ENCODE assay signal across 22 cellular contexts in genomic region chr6:13649393-13649792, GRCh38. TPM values are rescaled to one million over a fixed set of nuclear protein-coding genes. Genes with fewer than 3 reads are reported as not detected.
DNase-seq lines count a peak whose midpoint lies in the region; ATAC-seq and TF ChIP-seq lines count a peak whose summit lies in the region.
"Had no signal": no experiment of that assay in that cellular context is flagged by ENCODE, and none has a peak within 500 bp of the region (broad histone marks: within the 10 kb centered on the region; RNA-seq: fewer than 3 reads in every experiment).

No MANE protein-coding gene starts in this region.

- no peaks in the 10 kb centered on the region for H3K27me3 Mint-ChIP-seq in activated naive CD4-positive, alpha-beta T cell treated with anti-CD3 and anti-CD28 coated beads, Interleukin-2, amount 10 ng/mL, durations not matched to agents 7 days and 5 days
- no peaks in the 10 kb centered on the region for H3K27me3 Mint-ChIP-seq in activated T-helper 2 cell treated with anti-CD3 and anti-CD28 coated beads, Interferon-gamma antibody, Interleukin-2, Interleukin-4, amounts not matched to agents 10 μg/mL and 5 μg/mL and 100 μg/mL, durations not matched to agents 14 hours and 24 hours and 36 hours (ENCODE audit: low read depth)
- H3K27me3 Mint-ChIP-seq in stimulated activated naive B cell treated with anti-CD40 and anti-IgM and Interleukin-4, amounts not matched to agents 10 μg/mL and 1 μg/mL and 100 μg/mL, for 72 hours: no peaks in the 10 kb centered on the region
- H3K27me3 Mint-ChIP-seq: activated B cell treated with CpG ODN at 0.5 μM for 24 hours, IgD-negative memory B cell, naive B cell had no signal

- H3K9me2 ChIP-seq in PC-9 (ENCODE audit: insufficient read depth): no peaks in the 10 kb centered on the region

- TF ChIP-seq CTCF in PC-9 (conservative IDR thresholded peaks at IDR 0.05) (no peak), upper lobe of right lung (IDR thresholded peaks at IDR 0.05) (no peak)

- H3K9me3 ChIP-seq in PC-9 (ENCODE audit: insufficient read depth, low read depth): no peaks in the 10 kb centered on the region
- H3K9me3 ChIP-seq in upper lobe of right lung: no peaks in the 10 kb centered on the region
- H3K9me3 ChIP-seq: BLaER1, tibial artery had no signal

- H3K27me3 ChIP-seq in PC-9 (ENCODE audit: insufficient read depth, low read depth): no peaks in the 10 kb centered on the region
- H3K27me3 ChIP-seq in upper lobe of right lung: no peaks in the 10 kb centered on the region
- H3K27me3 ChIP-seq: BLaER1, tibial artery had no signal

- H3K4me1 Mint-ChIP-seq in activated naive CD4-positive, alpha-beta T cell treated with anti-CD3 and anti-CD28 coated beads, Interleukin-2, amount 10 ng/mL, durations not matched to agents 7 days and 5 days: peaks cover 7% of the 10 kb centered on the region
- peaks cover 17% of the 10 kb centered on the region for H3K4me1 Mint-ChIP-seq in activated T-helper 2 cell treated with anti-CD3 and anti-CD28 coated beads, Interferon-gamma antibody, Interleukin-2, Interleukin-4, amounts not matched to agents 10 μg/mL and 5 μg/mL and 100 μg/mL, durations not matched to agents 14 hours and 24 hours and 36 hours (ENCODE audit: low read depth)
- H3K4me1 Mint-ChIP-seq in stimulated activated naive B cell treated with anti-CD40 and anti-IgM and Interleukin-4, amounts not matched to agents 10 μg/mL and 1 μg/mL and 100 μg/mL, for 72 hours: peaks cover 3 to 6% of the 10 kb centered on the region in 2 donors

- no peaks in the 10 kb centered on the region for H3K9me3 Mint-ChIP-seq in activated naive CD4-positive, alpha-beta T cell treated with anti-CD3 and anti-CD28 coated beads, Interleukin-2, amount 10 ng/mL, durations not matched to agents 7 days and 5 days
- no peaks in the 10 kb centered on the region for H3K9me3 Mint-ChIP-seq in activated naive CD4-positive, alpha-beta T cell treated with anti-CD3 and anti-CD28 coated beads, Interleukin-2, amount 50 U/mL, for 72 hours
- H3K9me3 Mint-ChIP-seq in activated T-helper 2 cell treated with anti-CD3 and anti-CD28 coated beads, Interferon-gamma antibody, Interleukin-2, Interleukin-4, amounts not matched to agents 10 μg/mL and 5 μg/mL and 100 μg/mL, durations not matched to agents 14 hours and 24 hours and 36 hours: no peaks in the 10 kb centered on the region
- H3K9me3 Mint-ChIP-seq in stimulated activated naive B cell treated with anti-CD40 and anti-IgM and Interleukin-4, amounts not matched to agents 10 μg/mL and 1 μg/mL and 100 μg/mL, for 72 hours: no peaks in the 10 kb centered on the region
- H3K9me3 Mint-ChIP-seq: activated B cell treated with CpG ODN at 0.5 μM for 24 hours, IgD-negative memory B cell, naive B cell had no signal

- peaks cover 41% of the 10 kb centered on the region for H3K79me2 ChIP-seq in PC-9 (ENCODE audit: low read depth)

- H3K4me3 Mint-ChIP-seq in activated naive CD4-positive, alpha-beta T cell treated with anti-CD3 and anti-CD28 coated beads, Interleukin-2, amount 10 ng/mL, durations not matched to agents 7 days and 5 days: no peak overlapping the region
- no peak overlapping the region for H3K4me3 Mint-ChIP-seq in activated T-helper 2 cell treated with anti-CD3 and anti-CD28 coated beads, Interferon-gamma antibody, Interleukin-2, Interleukin-4, amounts not matched to agents 10 μg/mL and 5 μg/mL and 100 μg/mL, durations not matched to agents 14 hours and 24 hours and 36 hours (ENCODE audit: low read depth)
- no peak overlapping the region for H3K4me3 Mint-ChIP-seq in stimulated activated naive B cell treated with anti-CD40 and anti-IgM and Interleukin-4, amounts not matched to agents 10 μg/mL and 1 μg/mL and 100 μg/mL, for 72 hours
- H3K4me3 Mint-ChIP-seq: activated B cell treated with CpG ODN at 0.5 μM for 24 hours, IgD-negative memory B cell, naive B cell had no signal

- no peak overlapping the region for H3K4me3 ChIP-seq in PC-9
- H3K4me3 ChIP-seq in upper lobe of right lung: no peak overlapping the region
- H3K4me3 ChIP-seq: BLaER1, tibial artery had no signal

- no peak overlapping the region for H2AFZ ChIP-seq in PC-9

- no peak overlapping the region for H3K4me2 ChIP-seq in PC-9
- H3K4me2 ChIP-seq: BLaER1 had no signal

- H3K4me1 ChIP-seq in PC-9 (replicated peaks; ENCODE audit: insufficient read depth): peaks cover 14% of the 10 kb centered on the region
- H3K4me1 ChIP-seq in upper lobe of right lung: no peaks in the 10 kb centered on the region
- H3K4me1 ChIP-seq: BLaER1 had no signal

- CTCF ChIA-PET in activated naive CD4-positive, alpha-beta T cell treated with anti-CD3 and anti-CD28 coated beads, Interleukin-2, amount 10 ng/mL, durations not matched to agents 7 days and 5 days (lab: Charles Lee): interaction anchor here (1.4 kb wide), 1 partner anchor 25 kb away, joined by 3 read pairs; no protein-coding TSS in a partner anchor
- CTCF ChIA-PET in PC-9 (lab: Charles Lee): interaction anchor here (0.6 kb wide), 1 partner anchor 20 kb away, joined by 8 read pairs; no protein-coding TSS in a partner anchor

- H3K27ac Mint-ChIP-seq in activated naive CD4-positive, alpha-beta T cell treated with anti-CD3 and anti-CD28 coated beads, Interleukin-2, amount 10 ng/mL, durations not matched to agents 7 days and 5 days: peak overlapping the region; percentile 2
- no peak overlapping the region for H3K27ac Mint-ChIP-seq in activated naive CD4-positive, alpha-beta T cell treated with anti-CD3 and anti-CD28 coated beads, Interleukin-2, amount 50 U/mL, for 72 hours
- peak overlapping the region; percentile 2 for H3K27ac Mint-ChIP-seq in activated T-helper 2 cell treated with anti-CD3 and anti-CD28 coated beads, Interferon-gamma antibody, Interleukin-2, Interleukin-4, amounts not matched to agents 10 μg/mL and 5 μg/mL and 100 μg/mL, durations not matched to agents 14 hours and 24 hours and 36 hours
- peak overlapping the region; percentile 15 for H3K27ac Mint-ChIP-seq in stimulated activated naive B cell treated with anti-CD40 and anti-IgM and Interleukin-4, amounts not matched to agents 10 μg/mL and 1 μg/mL and 100 μg/mL, for 72 hours
- H3K27ac Mint-ChIP-seq: activated B cell treated with CpG ODN at 0.5 μM for 24 hours had no signal

- intact Hi-C loops in PC-9 (cut with micrococcal nuclease; ENCODE audit: unreplicated experiment) (no loop called here), upper lobe of right lung (cut with DNase I) (no loop called here)
- intact Hi-C loops in activated T-helper 2 cell treated with anti-CD3 and anti-CD28 coated beads, Interferon-gamma antibody, Interleukin-2, Interleukin-4, amounts not matched to agents 10 μg/mL and 5 μg/mL and 100 μg/mL, durations not matched to agents 14 hours and 24 hours and 36 hours (cut with micrococcal nuclease): no loop called here

- H3K36me3 Mint-ChIP-seq in activated naive CD4-positive, alpha-beta T cell treated with anti-CD3 and anti-CD28 coated beads, Interleukin-2, amount 10 ng/mL, durations not matched to agents 7 days and 5 days: peaks cover 32% of the 10 kb centered on the region
- peaks cover 6 to 14% of the 10 kb centered on the region in 2 donors for H3K36me3 Mint-ChIP-seq in activated naive CD4-positive, alpha-beta T cell treated with anti-CD3 and anti-CD28 coated beads, Interleukin-2, amount 50 U/mL, for 72 hours
- peaks cover 33% of the 10 kb centered on the region for H3K36me3 Mint-ChIP-seq in activated T-helper 2 cell treated with anti-CD3 and anti-CD28 coated beads, Interferon-gamma antibody, Interleukin-2, Interleukin-4, amounts not matched to agents 10 μg/mL and 5 μg/mL and 100 μg/mL, durations not matched to agents 14 hours and 24 hours and 36 hours (ENCODE audit: low read depth)
- peaks cover 17 to 24% of the 10 kb centered on the region in 2 donors for H3K36me3 Mint-ChIP-seq in stimulated activated naive B cell treated with anti-CD40 and anti-IgM and Interleukin-4, amounts not matched to agents 10 μg/mL and 1 μg/mL and 100 μg/mL, for 72 hours

- POLR2A ChIA-PET in PC-9 (lab: Charles Lee; ENCODE audit: unreplicated experiment): no interaction called here

- no peak for ATAC-seq in activated naive CD4-positive, alpha-beta T cell treated with anti-CD3 and anti-CD28 coated beads, Interleukin-2, amount 50 U/mL, for 72 hours
- no peak for ATAC-seq in stimulated activated naive B cell treated with anti-CD40 and anti-IgM and Interleukin-4, amounts not matched to agents 10 μg/mL and 1 μg/mL and 100 μg/mL, for 72 hours (replicated peaks)
- no peak for ATAC-seq in upper lobe of right lung
- ATAC-seq: HCT116, left ventricle myocardium superior had no signal

- H3K27ac ChIP-seq in PC-9: peak overlapping the region; percentile 46
- no peak overlapping the region for H3K27ac ChIP-seq in upper lobe of right lung
- H3K27ac ChIP-seq: BLaER1, tibial artery had no signal

- no peak for DNase-seq in activated naive CD4-positive, alpha-beta T cell treated with anti-CD3 and anti-CD28 coated beads, Interleukin-2, amount 10 ng/mL, durations not matched to agents 7 days and 5 days
- no peak for DNase-seq in activated naive CD4-positive, alpha-beta T cell treated with anti-CD3 and anti-CD28 coated beads, Interleukin-2, amount 50 U/mL, for 72 hours (ENCODE audit: low spot score in 2 of 2)
- no peak for DNase-seq in PC-9
- DNase-seq in activated T-helper 2 cell treated with anti-CD3 and anti-CD28 coated beads, Interferon-gamma antibody, Interleukin-2, Interleukin-4, amounts not matched to agents 10 μg/mL and 5 μg/mL and 100 μg/mL, durations not matched to agents 14 hours and 24 hours and 36 hours (ENCODE audit: low spot score): no peak
- DNase-seq in stimulated activated naive B cell treated with anti-CD40 and anti-IgM and Interleukin-4, amounts not matched to agents 10 μg/mL and 1 μg/mL and 100 μg/mL, for 72 hours: no peak
- no peak for DNase-seq in upper lobe of right lung
- no peak for DNase-seq in NCI-H187 treated with DMSO at 0.1 percent for 48 hours (lab: John Stamatoyannopoulos, UW)
- DNase-seq: activated B cell treated with CpG ODN at 0.5 μM for 24 hours; activated effector memory CD4-positive, alpha-beta T cell treated with Interleukin-2 at 50 U/mL for 16 hours; amniotic stem cell; Calu3; effector CD8-positive, alpha-beta T cell; erythroblast; islet precursor cell; left ventricle myocardium superior; naive B cell; NCI-H1092 treated with DMSO at 0.1 percent for 48 hours; NCI-H524 treated with DMSO at 0.1 percent for 48 hours; tibial artery had no signal

- BruUV-seq in PC-9 (replicated peaks; lab: Mats Ljungman, UMichigan): no TSS peak

- peaks cover 40% of the 10 kb centered on the region for H3K36me3 ChIP-seq in PC-9 (ENCODE audit: low read depth)
- no peaks in the 10 kb centered on the region for H3K36me3 ChIP-seq in upper lobe of right lung

- H4K20me1 ChIP-seq in PC-9 (ENCODE audit: insufficient read depth): peaks cover 4% of the 10 kb centered on the region; the same call in 1 of the 2 replicates

- peaks cover 21% of the 10 kb centered on the region for H3F3A ChIP-seq in PC-9 (ENCODE audit: insufficient read depth, low read depth)

RNA-seq across cellular contexts. Expression of gene NOL7, which starts 34.3 kb away (rescaled TPM):
- 10 to 100 TPM; 62.8 to 75.0 TPM for total RNA-seq in activated naive CD4-positive, alpha-beta T cell treated with anti-CD3 and anti-CD28 coated beads, Interleukin-2, amount 50 U/mL, for 72 hours
- total RNA-seq in PC-9 (2021) (75.9 and 78.6 TPM in 2 replicates), upper lobe of right lung (52.0 TPM)
- 82.5 and 84.1 TPM in 2 replicates for total RNA-seq in activated T-helper 2 cell treated with anti-CD3 and anti-CD28 coated beads, Interferon-gamma antibody, Interleukin-2, Interleukin-4, amounts not matched to agents 10 μg/mL and 5 μg/mL and 100 μg/mL, durations not matched to agents 14 hours and 24 hours and 36 hours

Comparison
In these comparisons a context has a peak if more than half of its experiments do, and no peak if none do; other contexts are left out.
1. H3K27ac Mint-ChIP-seq: peak in activated naive CD4-positive, alpha-beta T cell treated with anti-CD3 and anti-CD28 coated beads, Interleukin-2, amount 10 ng/mL, durations not matched to agents 7 days and 5 days (single experiment), activated T-helper 2 cell treated with anti-CD3 and anti-CD28 coated beads, Interferon-gamma antibody, Interleukin-2, Interleukin-4, amounts not matched to agents 10 μg/mL and 5 μg/mL and 100 μg/mL, durations not matched to agents 14 hours and 24 hours and 36 hours (single experiment) and stimulated activated naive B cell treated with anti-CD40 and anti-IgM and Interleukin-4, amounts not matched to agents 10 μg/mL and 1 μg/mL and 100 μg/mL, for 72 hours (single experiment); none in activated naive CD4-positive, alpha-beta T cell treated with anti-CD3 and anti-CD28 coated beads, Interleukin-2, amount 50 U/mL, for 72 hours (0 of 2).